In the genomic region with DNA sequence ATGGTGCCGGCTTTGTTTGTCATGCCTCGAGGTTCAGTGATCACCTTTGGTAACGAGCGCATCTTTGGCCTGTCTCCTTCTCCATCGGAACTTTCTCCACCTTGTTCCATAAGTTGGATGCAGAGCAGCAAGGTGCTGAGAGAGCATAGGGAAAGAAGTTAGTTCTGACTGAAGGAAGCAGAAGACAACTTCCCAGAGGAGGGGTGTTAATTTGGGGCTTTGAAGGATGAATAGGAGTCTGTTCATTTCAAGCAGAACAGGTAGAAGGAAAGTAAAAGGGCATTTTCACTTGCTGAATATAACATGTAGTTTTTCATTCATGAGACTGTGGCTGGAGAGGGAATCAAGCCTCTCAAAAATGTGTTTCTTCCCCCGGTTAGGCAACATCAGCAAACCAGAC, we compare ENCODE assay signal across 22 cellular contexts.
"Had no signal": no experiment of that assay in that cellular context is flagged by ENCODE, and none has a peak within 500 bp of the region (broad histone marks: within the 10 kb centered on the region; RNA-seq: fewer than 3 reads in every experiment).

No MANE protein-coding gene starts in this region.

- H3K9me3 ChIP-seq: colonic mucosa, esophagus squamous epithelium, gastrocnemius medialis, lower lobe of right lung, mucosa of descending colon had no signal

- H3K27ac ChIP-seq: colonic mucosa, epithelial cell of prostate, esophagus squamous epithelium, gastrocnemius medialis, heart right ventricle, left lung, lower lobe of right lung had no signal

- H3K4me1 ChIP-seq: colonic mucosa, esophagus squamous epithelium, gastrocnemius medialis, heart right ventricle, left lung, lower lobe of right lung had no signal

- H3K4me3 ChIP-seq: colonic mucosa, esophagus squamous epithelium, gastrocnemius medialis, heart right ventricle, left lung, lower lobe of right lung, mucosa of descending colon had no signal

- H3K36me3 ChIP-seq: colonic mucosa, esophagus squamous epithelium, gastrocnemius medialis, heart right ventricle, lower lobe of right lung had no signal

- DNase-seq: colonic mucosa; cortex of kidney; effector CD8-positive, alpha-beta T cell; effector memory CD8-positive, alpha-beta T cell; endodermal cell; erythroblast; esophagus squamous epithelium; foreskin fibroblast; foreskin melanocyte; gastrocnemius medialis; glutamatergic neuron; head of caudate nucleus; heart right ventricle; hippocampal formation; left cardiac atrium; left lung; lower lobe of right lung; mesenchymal stem cell; mucosa of descending colon had no signal

- ATAC-seq: effector memory CD8-positive, alpha-beta T cell; esophagus mucosa; gastrocnemius medialis; heart right ventricle; left cardiac atrium; left lung; left ventricle myocardium superior; lower lobe of right lung; mucosa of descending colon had no signal

- H3K27me3 ChIP-seq: colonic mucosa, gastrocnemius medialis, left lung had no signal
